In genomic region chr1:11692899-11693590, GRCh38 we compare ENCODE assay signal across 8 cellular contexts. TPM values are rescaled to one million over a fixed set of nuclear protein-coding genes. Genes with fewer than 3 reads are reported as not detected.
A peak's percentile ranks its signal among the peaks of the same experiment; 100 is the strongest.
DNase-seq lines count a peak whose midpoint lies in the region; ATAC-seq, FAIRE-seq and TF ChIP-seq lines count a peak whose summit lies in the region.

No MANE protein-coding gene starts in this region.

- intact Hi-C loops in Panc1 (cut with micrococcal nuclease; ENCODE audit: unreplicated experiment) = no loop called here

- no peak for TF ChIP-seq CTCF in Panc1 (IDR thresholded peaks at IDR 0.05)

- H3K27ac ChIP-seq in Panc1 (ENCODE audit: low read length) = no peak overlapping the region

- POLR2A ChIA-PET in Panc1 (lab: Charles Lee) = no interaction called here

- no peak overlapping the region for H3K4me3 ChIP-seq in Panc1 (ENCODE audit: low read depth in 2 of 2, low read length in 2 of 2)
- H3K4me3 ChIP-seq in adipocyte (ENCODE audit: low read length) = no peak overlapping the region

- FAIRE-seq in urothelium cell line (lab: Jason Lieb, UNC) = no peak

- ATAC-seq in Panc1 (peak; percentile 52; the same call in 1 of the 2 replicates), GM18498 (IDR thresholded peaks at IDR 0.05; ENCODE audit: unreplicated experiment) (no peak)

- CTCF ChIA-PET in Panc1 (lab: Charles Lee) = no interaction called here

- H3K36me3 ChIP-seq in Panc1 (ENCODE audit: control insufficient read depth, insufficient read depth, low read length) (no peaks in the 10 kb centered on the region; the same call in 1 of the 2 replicates), adipocyte (ENCODE audit: control insufficient read depth, insufficient read depth, low read length, severe bottlenecking) (no peaks in the 10 kb centered on the region)

- H3K4me1 ChIP-seq in Panc1 (ENCODE audit: control insufficient read depth, insufficient read depth, low read length) = peaks cover 7% of the 10 kb centered on the region; the same call in 1 of the 2 replicates
- peaks cover 4% of the 10 kb centered on the region for H3K4me1 ChIP-seq in adipocyte (ENCODE audit: control insufficient read depth, insufficient read depth, low read length)

- no peak overlapping the region for H3K9ac ChIP-seq in adipocyte (ENCODE audit: low read length)

- no peaks in the 10 kb centered on the region; the same call in 1 of the 2 replicates for H3K27me3 ChIP-seq in Panc1 (ENCODE audit: control insufficient read depth, insufficient read depth, low read length)
- peaks cover 54% of the 10 kb centered on the region for H3K27me3 ChIP-seq in adipocyte (replicated peaks; ENCODE audit: control insufficient read depth, insufficient read depth, low read length)

- peak; percentile 92 for DNase-seq in GM03348 (ENCODE audit: low spot score)
- DNase-seq in Panc1 (ENCODE audit: low read depth, low spot score) = no peak
- peak; percentile 64 for DNase-seq in adipocyte (ENCODE audit: low read depth)
- peak; percentile 36 to 86 for DNase-seq in lung microvascular endothelial cell (ENCODE audit: low read depth in 2 of 2)
- peak; percentile 93 for DNase-seq in urothelium cell line (ENCODE audit: low spot score)
- no peak for DNase-seq in middle frontal gyrus (ENCODE audit: extremely low spot score, low spot score)
- no peak for DNase-seq in NCI-H1436 treated with DMSO at 0.1 percent for 48 hours (lab: John Stamatoyannopoulos, UW)

- in situ Hi-C loops in Panc1 (cut with HindIII; ENCODE audit: low pct_unique_long_range_greater_than_20kb, low sequenced_read_pairs) = no loop called here

- BruUV-seq in Panc1 (replicated peaks; lab: Mats Ljungman, UMichigan) = no TSS peak

- no peaks in the 10 kb centered on the region for H3K9me3 ChIP-seq in Panc1 (ENCODE audit: control insufficient read depth, insufficient read depth, low read depth, low read length)
- H3K9me3 ChIP-seq in adipocyte (ENCODE audit: control insufficient read depth, low read length) = no peaks in the 10 kb centered on the region

RNA-seq across cellular contexts. Expression of gene DRAXIN, which starts 1.5 kb away (rescaled TPM):
- total RNA-seq in Panc1 (2021; ENCODE audit: unreplicated experiment) = 0.13 TPM
- polyA plus RNA-seq in Panc1 (2012; ENCODE audit: insufficient read length) = 0.11 TPM
- total RNA-seq in lung microvascular endothelial cell = under 0.01 and 0.22 TPM in 2 replicates

RNA-seq across cellular contexts. Expression of gene MAD2L2, which starts 12.1 kb away (rescaled TPM):
- total RNA-seq in Panc1 (2021; ENCODE audit: unreplicated experiment) (84.8 TPM), lung microvascular endothelial cell (23.0 and 27.7 TPM in 2 replicates)
- polyA plus RNA-seq in Panc1 (2012; ENCODE audit: insufficient read length) = 115 TPM

RNA-seq across cellular contexts. Expression of gene FBXO6, which starts 29.0 kb away (rescaled TPM):
- total RNA-seq in Panc1 (2021; ENCODE audit: unreplicated experiment) = 37.5 TPM
- 64.6 TPM for polyA plus RNA-seq in Panc1 (2012; ENCODE audit: insufficient read length)
- 2.2 and 2.6 TPM in 2 replicates for total RNA-seq in lung microvascular endothelial cell

RNA-seq across cellular contexts. Expression of gene FBXO44, which starts 38.4 kb away (rescaled TPM):
- total RNA-seq in Panc1 (2021; ENCODE audit: unreplicated experiment) (70.8 TPM), lung microvascular endothelial cell (7.4 and 9.9 TPM in 2 replicates)
- polyA plus RNA-seq in Panc1 (2012; ENCODE audit: insufficient read length) = 123 TPM

RNA-seq across cellular contexts. Expression of gene FBXO2, which starts 38.8 kb away (rescaled TPM):
- total RNA-seq in Panc1 (2021; ENCODE audit: unreplicated experiment) = 131 TPM
- 299 TPM for polyA plus RNA-seq in Panc1 (2012; ENCODE audit: insufficient read length)
- 2.2 and 3.5 TPM in 2 replicates for total RNA-seq in lung microvascular endothelial cell

Comparison
In these comparisons a context has a peak if more than half of its experiments do, and no peak if none do; other contexts are left out.
1. DNase-seq: peak in GM03348 (single experiment), adipocyte (single experiment), lung microvascular endothelial cell (2 of 2) and urothelium cell line (single experiment); none in Panc1 (single experiment), middle frontal gyrus (single experiment) and NCI-H1436 treated with DMSO at 0.1 percent for 48 hours (single experiment).
2. RNA of gene FBXO6, which starts 29.0 kb away (total RNA-seq): 37.5 TPM in Panc1 (single experiment); 2.2 to 2.6 TPM in lung microvascular endothelial cell; every median in the first group is over 10 times any median in the second.